ENCODE assay signal across 8 cellular contexts in the genomic region with DNA sequence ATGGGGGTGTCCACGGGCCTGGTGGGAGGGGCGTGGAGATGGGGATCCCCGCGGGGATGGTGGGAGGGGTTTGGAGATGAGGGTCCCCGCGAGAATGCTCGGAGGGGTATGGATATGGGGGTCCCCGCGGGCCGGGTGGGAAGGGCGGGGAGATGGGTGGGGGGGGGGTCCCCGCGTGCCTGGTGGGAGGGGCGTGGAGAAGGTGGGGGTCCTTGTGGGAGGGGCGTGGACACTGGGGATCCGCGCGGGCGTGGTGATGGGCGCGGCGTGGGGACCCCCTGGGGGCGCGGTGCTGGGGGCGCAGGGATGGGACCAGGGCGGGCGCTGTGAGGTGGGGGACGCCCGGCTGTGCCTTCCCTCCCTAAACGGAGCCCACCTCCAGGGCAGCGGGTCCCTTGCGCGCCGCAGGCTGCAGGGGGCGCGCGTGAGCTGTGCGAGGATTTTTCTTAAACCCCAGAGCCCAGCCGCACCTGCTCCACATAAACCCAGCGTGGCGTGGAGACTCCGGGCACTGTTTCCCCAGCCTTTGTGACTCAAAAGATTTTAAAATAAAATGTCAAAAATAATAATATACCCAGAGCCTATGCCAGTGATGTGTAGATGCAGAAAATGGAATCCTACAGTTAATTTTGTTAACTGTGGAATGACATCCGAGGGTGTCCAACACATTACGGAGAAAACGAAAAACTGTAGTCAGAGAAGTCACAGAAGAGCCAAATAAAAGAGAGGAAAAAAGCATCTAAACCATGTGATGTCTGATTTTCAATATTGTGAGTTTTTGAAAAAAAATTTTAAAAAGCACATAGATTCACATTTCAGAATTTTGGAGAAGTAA. TPM values are rescaled to one million over a fixed set of nuclear protein-coding genes. Genes with fewer than 3 reads are reported as not detected.
DNase-seq lines count a peak whose midpoint lies in the region; ATAC-seq and TF ChIP-seq lines count a peak whose summit lies in the region.

No MANE protein-coding gene starts in this region.

- TF ChIP-seq CTCF in AG10803 (conservative IDR thresholded peaks at IDR 0.05; ENCODE audit: low read length) (peak; percentile 83), epithelial cell of proximal tubule (conservative IDR thresholded peaks at IDR 0.05; ENCODE audit: low read depth, low read length) (peak; percentile 86)

- peak overlapping the region; percentile 51 for H3K4me3 ChIP-seq in AG10803 (ENCODE audit: low read length)
- H3K4me3 ChIP-seq in epithelial cell of proximal tubule (ENCODE audit: low read depth, low read length), result peak overlapping the region; percentile 72

- DNase-seq in AG10803 (ENCODE audit: low read depth) (peak; percentile 66), HT-29 (ENCODE audit: low spot score) (peak; percentile 64), epithelial cell of proximal tubule (ENCODE audit: low read depth) (no peak), OCI-M1 (lab: John Stamatoyannopoulos, UW) (no peak)
- DNase-seq in activated CD8-positive, alpha-beta memory T cell treated with anti-CD3 and anti-CD28 coated beads for 1 hour (ENCODE audit: extremely low read depth in 1 of 2, low read depth in 1 of 2), result peak; percentile 80 to 87
- peak; percentile 89 for DNase-seq in natural killer cell treated with Interleukin-12 subunit alpha and Interleukin-12 subunit beta and Interleukin-15 and Interleukin-18, amount 100 ng/mL, for 72 hours (ENCODE audit: low spot score)

- peaks cover 8% of the 10 kb centered on the region for H3K9me3 Mint-ChIP-seq in natural killer cell treated with Interleukin-12 subunit alpha and Interleukin-12 subunit beta and Interleukin-15 and Interleukin-18, amount 100 ng/mL, for 72 hours
- peaks cover 3% of the 10 kb centered on the region for H3K9me3 Mint-ChIP-seq in stimulated activated naive CD8-positive, alpha-beta T cell treated with anti-CD3 and anti-CD28 coated beads, Interleukin-15, Interleukin-2, amounts not matched to agents 100 ng/mL and 50 ng/mL, for 24 hours

- peak overlapping the region in 1 of 2 donors; percentile 17 for H3K27ac Mint-ChIP-seq in natural killer cell treated with Interleukin-12 subunit alpha and Interleukin-12 subunit beta and Interleukin-15 and Interleukin-18, amount 100 ng/mL, for 72 hours
- no peak overlapping the region for H3K27ac Mint-ChIP-seq in stimulated activated naive CD8-positive, alpha-beta T cell treated with anti-CD3 and anti-CD28 coated beads, Interleukin-15, Interleukin-2, amounts not matched to agents 100 ng/mL and 50 ng/mL, for 24 hours

- peak; percentile 35 for ATAC-seq in GM19463 (IDR thresholded peaks at IDR 0.05; ENCODE audit: unreplicated experiment)
- ATAC-seq in natural killer cell treated with Interleukin-12 subunit alpha and Interleukin-12 subunit beta and Interleukin-15 and Interleukin-18, amount 100 ng/mL, for 72 hours, result peak; percentile 41 to 56

- peaks cover 15 to 17% of the 10 kb centered on the region in 2 donors for H3K4me1 Mint-ChIP-seq in natural killer cell treated with Interleukin-12 subunit alpha and Interleukin-12 subunit beta and Interleukin-15 and Interleukin-18, amount 100 ng/mL, for 72 hours (ENCODE audit: low read depth in 2 of 2)
- peaks cover 18% of the 10 kb centered on the region for H3K4me1 Mint-ChIP-seq in stimulated activated naive CD8-positive, alpha-beta T cell treated with anti-CD3 and anti-CD28 coated beads, Interleukin-15, Interleukin-2, amounts not matched to agents 100 ng/mL and 50 ng/mL, for 24 hours (ENCODE audit: low read depth)

- H3K4me3 Mint-ChIP-seq in natural killer cell treated with Interleukin-12 subunit alpha and Interleukin-12 subunit beta and Interleukin-15 and Interleukin-18, amount 100 ng/mL, for 72 hours, result peak overlapping the region; percentile 53
- H3K4me3 Mint-ChIP-seq in stimulated activated naive CD8-positive, alpha-beta T cell treated with anti-CD3 and anti-CD28 coated beads, Interleukin-15, Interleukin-2, amounts not matched to agents 100 ng/mL and 50 ng/mL, for 24 hours, result peak overlapping the region; percentile 49

- no peaks in the 10 kb centered on the region for H3K27me3 Mint-ChIP-seq in natural killer cell treated with Interleukin-12 subunit alpha and Interleukin-12 subunit beta and Interleukin-15 and Interleukin-18, amount 100 ng/mL, for 72 hours
- no peaks in the 10 kb centered on the region for H3K27me3 Mint-ChIP-seq in stimulated activated naive CD8-positive, alpha-beta T cell treated with anti-CD3 and anti-CD28 coated beads, Interleukin-15, Interleukin-2, amounts not matched to agents 100 ng/mL and 50 ng/mL, for 24 hours

- peaks cover 11% of the 10 kb centered on the region for H3K36me3 Mint-ChIP-seq in natural killer cell treated with Interleukin-12 subunit alpha and Interleukin-12 subunit beta and Interleukin-15 and Interleukin-18, amount 100 ng/mL, for 72 hours
- H3K36me3 Mint-ChIP-seq in stimulated activated naive CD8-positive, alpha-beta T cell treated with anti-CD3 and anti-CD28 coated beads, Interleukin-15, Interleukin-2, amounts not matched to agents 100 ng/mL and 50 ng/mL, for 24 hours (ENCODE audit: low read depth), result peaks cover 10% of the 10 kb centered on the region

RNA-seq across cellular contexts. Expression of a gene that starts 1.5 kb away (rescaled TPM):
- 11.6 and 15.2 TPM in 2 replicates for total RNA-seq in HT-29 (2014; rRNA removed; shearing (Covaris generic))
- 14.4 and 16.2 TPM in 2 replicates for total RNA-seq in epithelial cell of proximal tubule
- 10 to 100 TPM; 84.8 to 94.2 TPM for total RNA-seq in natural killer cell treated with Interleukin-12 subunit alpha and Interleukin-12 subunit beta and Interleukin-15 and Interleukin-18, amount 100 ng/mL, for 72 hours

Comparison
In these comparisons a context has a peak if more than half of its experiments do, and no peak if none do; other contexts are left out.
1. DNase-seq: peak in AG10803 (single experiment), HT-29 (single experiment), activated CD8-positive, alpha-beta memory T cell treated with anti-CD3 and anti-CD28 coated beads for 1 hour (2 of 2) and natural killer cell treated with Interleukin-12 subunit alpha and Interleukin-12 subunit beta and Interleukin-15 and Interleukin-18, amount 100 ng/mL, for 72 hours (single experiment); none in epithelial cell of proximal tubule (single experiment) and OCI-M1 (single experiment).